Comparison of ENCODE assay signal across 5 cellular contexts in genomic region chr1:197755553-197755952, GRCh38. TPM values are rescaled to one million over a fixed set of nuclear protein-coding genes. Genes with fewer than 3 reads are reported as not detected.
DNase-seq lines count a peak whose midpoint lies in the region; ATAC-seq and TF ChIP-seq lines count a peak whose summit lies in the region.
"Not testable (repeated sequence)": the region's sequence is repeated elsewhere in the genome, so short reads cannot be mapped to it uniquely, and the experiment has no call there.

No MANE protein-coding gene starts in this region.

- not testable (repeated sequence) for H3K27me3 Mint-ChIP-seq in IgD-negative memory B cell; T-helper 17 cell; activated T-cell treated with anti-CD3 and anti-CD28 coated beads, Interleukin-2, amount 50 U/mL, for 72 hours (ENCODE audit: low read depth); dendritic cell treated with granulocyte-macrophage colony-stimulating factor and Interleukin-4, amounts not matched to agents 40 ng/mL and 50 ng/mL, for 4 days; nephron progenitor cell (ENCODE audit: low read depth, poor library complexity)

- not testable (repeated sequence) for DNase-seq in T-helper 17 cell; activated T-cell treated with anti-CD3 and anti-CD28 coated beads, Interleukin-2, amount 50 U/mL, for 72 hours; nephron progenitor cell

- H3K4me3 Mint-ChIP-seq in IgD-negative memory B cell; activated T-cell treated with anti-CD3 and anti-CD28 coated beads, Interleukin-2, amount 50 U/mL, for 72 hours; dendritic cell treated with granulocyte-macrophage colony-stimulating factor and Interleukin-4, amounts not matched to agents 40 ng/mL and 50 ng/mL, for 4 days; nephron progenitor cell: not testable (repeated sequence)
- H3K4me3 Mint-ChIP-seq in T-helper 17 cell, result peak overlapping the region; percentile 12

- not testable (repeated sequence) for TF ChIP-seq CTCF in nephron progenitor cell (IDR thresholded peaks at IDR 0.05)

- H3K27ac Mint-ChIP-seq in IgD-negative memory B cell (peak overlapping the region in 2 of 3 donors; percentile 20 to 61), T-helper 17 cell (peak overlapping the region; percentile 68), nephron progenitor cell (peak overlapping the region; percentile 60)
- peak overlapping the region; percentile 91 for H3K27ac Mint-ChIP-seq in activated T-cell treated with anti-CD3 and anti-CD28 coated beads, Interleukin-2, amount 50 U/mL, for 72 hours
- peak overlapping the region; percentile 52 for H3K27ac Mint-ChIP-seq in dendritic cell treated with granulocyte-macrophage colony-stimulating factor and Interleukin-4, amounts not matched to agents 40 ng/mL and 50 ng/mL, for 4 days

- intact Hi-C loops in dendritic cell treated with granulocyte-macrophage colony-stimulating factor and Interleukin-4, amounts not matched to agents 40 ng/mL and 50 ng/mL, for 4 days (cut with micrococcal nuclease), result not testable (repeated sequence)

- H3K9me3 Mint-ChIP-seq in IgD-negative memory B cell; activated T-cell treated with anti-CD3 and anti-CD28 coated beads, Interleukin-2, amount 50 U/mL, for 72 hours; nephron progenitor cell: not testable (repeated sequence)
- H3K9me3 Mint-ChIP-seq in dendritic cell treated with granulocyte-macrophage colony-stimulating factor and Interleukin-4, amounts not matched to agents 40 ng/mL and 50 ng/mL, for 4 days, result peaks cover 10% of the 10 kb centered on the region

- ATAC-seq in T-helper 17 cell; activated T-cell treated with anti-CD3 and anti-CD28 coated beads, Interleukin-2, amount 50 U/mL, for 72 hours (replicated peaks in 1 of 2): not testable (repeated sequence)

- H3K9me3 ChIP-seq in T-helper 17 cell (ENCODE audit: control insufficient read depth, low read length, poor library complexity, severe bottlenecking), result not testable (repeated sequence)

- peaks cover 16% of the 10 kb centered on the region for H3K36me3 Mint-ChIP-seq in IgD-negative memory B cell
- H3K36me3 Mint-ChIP-seq in T-helper 17 cell (ENCODE audit: low read depth); activated T-cell treated with anti-CD3 and anti-CD28 coated beads, Interleukin-2, amount 50 U/mL, for 72 hours (ENCODE audit: insufficient read depth in 2 of 2): not testable (repeated sequence)
- peaks cover 40% of the 10 kb centered on the region for H3K36me3 Mint-ChIP-seq in dendritic cell treated with granulocyte-macrophage colony-stimulating factor and Interleukin-4, amounts not matched to agents 40 ng/mL and 50 ng/mL, for 4 days (ENCODE audit: low read depth)
- peaks cover 17% of the 10 kb centered on the region for H3K36me3 Mint-ChIP-seq in nephron progenitor cell (ENCODE audit: low read depth)

- H3K4me1 Mint-ChIP-seq in IgD-negative memory B cell (peaks cover 11 to 30% (median 13%) of the 10 kb centered on the region in 3 donors), T-helper 17 cell (peaks cover 34% of the 10 kb centered on the region)
- not testable (repeated sequence) for H3K4me1 Mint-ChIP-seq in activated T-cell treated with anti-CD3 and anti-CD28 coated beads, Interleukin-2, amount 50 U/mL, for 72 hours (ENCODE audit: low read depth); nephron progenitor cell
- peaks cover 30% of the 10 kb centered on the region for H3K4me1 Mint-ChIP-seq in dendritic cell treated with granulocyte-macrophage colony-stimulating factor and Interleukin-4, amounts not matched to agents 40 ng/mL and 50 ng/mL, for 4 days (ENCODE audit: low read depth)

RNA-seq across cellular contexts. Expression of gene DENND1B, which starts 19.7 kb away (rescaled TPM):
- 10.5 TPM for polyA plus RNA-seq in IgD-negative memory B cell
- total RNA-seq in T-helper 17 cell, result 10 to 100 TPM; 32.4 to 35.6 TPM
- total RNA-seq in activated T-cell treated with anti-CD3 and anti-CD28 coated beads, Interleukin-2, amount 50 U/mL, for 72 hours, result 10 to 100 TPM; 17.7 to 19.9 TPM

Comparison
In these comparisons a context has a peak if more than half of its experiments do, and no peak if none do; other contexts are left out.
1. H3K27ac Mint-ChIP-seq: peak in every context shown above with its lines; median percentile 91 in activated T-cell treated with anti-CD3 and anti-CD28 coated beads, Interleukin-2, amount 50 U/mL, for 72 hours; 68 in T-helper 17 cell; 60 in nephron progenitor cell; 52 in dendritic cell treated with granulocyte-macrophage colony-stimulating factor and Interleukin-4, amounts not matched to agents 40 ng/mL and 50 ng/mL, for 4 days; 40 in IgD-negative memory B cell.